Comparison of ENCODE assay signal across 26 cellular contexts in genomic region chr2:9358846-9359245, GRCh38.
"Had no signal": no experiment of that assay in that cellular context is flagged by ENCODE, and none has a peak within 500 bp of the region (broad histone marks: within the 10 kb centered on the region; RNA-seq: fewer than 3 reads in every experiment).

No MANE protein-coding gene starts in this region.

- H3K4me3 ChIP-seq: neural progenitor cell, ovary, psoas muscle, right lobe of liver, sigmoid colon, stomach, suprapubic skin, testis, tibial artery, transverse colon, upper lobe of right lung, uterus had no signal

- H3K27me3 ChIP-seq: neural progenitor cell, ovary, right lobe of liver, sigmoid colon, stomach, suprapubic skin, testis, tibial artery, transverse colon, upper lobe of right lung, uterus had no signal

- H3K4me1 ChIP-seq: parathyroid adenoma, psoas muscle, right lobe of liver, sigmoid colon, stomach, testis, tibial artery, transverse colon, upper lobe of right lung, uterus had no signal

- H3K27ac ChIP-seq: neural progenitor cell, ovary, parathyroid adenoma, psoas muscle, right lobe of liver, sigmoid colon, stomach, suprapubic skin, testis, tibial artery, transverse colon, upper lobe of right lung, uterus had no signal

- H2AFZ ChIP-seq: neural progenitor cell, parathyroid adenoma had no signal

- H3K9ac ChIP-seq: neural progenitor cell, parathyroid adenoma had no signal

- H3K9me3 ChIP-seq: ovary, psoas muscle, right lobe of liver, sigmoid colon, stomach, suprapubic skin, testis, tibial artery, transverse colon, upper lobe of right lung, uterus had no signal

- H3K4me2 ChIP-seq: neural progenitor cell had no signal

- H3K79me2 ChIP-seq: parathyroid adenoma had no signal

- ATAC-seq: natural killer cell; psoas muscle; right cardiac atrium; right lobe of liver; stimulated activated effector memory CD8-positive, alpha-beta T cell treated with anti-CD3 and anti-CD28 coated beads, Interleukin-12 subunit alpha, Interleukin-12 subunit beta, amount 100 ng/mL, for 72 hours; stimulated activated naive B cell treated with anti-CD40 and anti-IgM and Interleukin-4, amounts not matched to agents 10 μg/mL and 1 μg/mL and 100 μg/mL, for 72 hours; upper lobe of right lung had no signal

- H3K36me3 ChIP-seq: ovary, right lobe of liver, uterus had no signal

- DNase-seq: natural killer cell; occipital lobe; ovary; posterior cingulate gyrus; psoas muscle; right cardiac atrium; right lobe of liver; sigmoid colon; small intestine; stimulated activated CD4-positive, alpha-beta T cell treated with anti-CD3 and anti-CD28 coated beads, Interleukin-15, amount 100 ng/mL, for 24 hours; stimulated activated CD4-positive, alpha-beta T cell treated with anti-CD3 and anti-CD28 coated beads, Interleukin-2, amount 100 ng/mL, for 24 hours; stimulated activated CD4-positive, alpha-beta T cell treated with anti-CD3 and anti-CD28 coated beads, Interleukin-2, amount 100 ng/mL, for 48 hours; stimulated activated CD4-positive, alpha-beta T cell treated with anti-CD3 and anti-CD28 coated beads, Interleukin-4, amount 100 ng/mL, for 24 hours; stimulated activated naive B cell treated with anti-CD40 and anti-IgM and Interleukin-4, amounts not matched to agents 10 μg/mL and 1 μg/mL and 100 μg/mL, for 72 hours; stimulated activated naive CD4-positive, alpha-beta T cell treated with Interleukin-2 at 50 U/mL for 16 hours; stomach; substantia nigra; testis; tibial artery; transverse colon; upper lobe of right lung; uterus had no signal
